ENCODE assay signal across 15 cellular contexts in genomic region chr4:53589511-53589910, GRCh38. TPM values are rescaled to one million over a fixed set of nuclear protein-coding genes. Genes with fewer than 3 reads are reported as not detected.
"Had no signal": no experiment of that assay in that cellular context is flagged by ENCODE, and none has a peak within 500 bp of the region (broad histone marks: within the 10 kb centered on the region; RNA-seq: fewer than 3 reads in every experiment).

No MANE protein-coding gene starts in this region.

- H3K27me3 ChIP-seq: brain microvascular endothelial cell, heart left ventricle, right atrium auricular region had no signal

- H3K36me3 ChIP-seq: brain microvascular endothelial cell, esophagus muscularis mucosa, heart left ventricle, right atrium auricular region had no signal

- H3K4me3 ChIP-seq: esophagus muscularis mucosa, heart left ventricle, right atrium auricular region had no signal

- H3K9me3 ChIP-seq: esophagus muscularis mucosa, heart left ventricle, right atrium auricular region had no signal

- DNase-seq: activated CD4-positive, alpha-beta T cell treated with anti-CD3 and anti-CD28 coated beads, Interleukin-2, amount 10 ng/mL, durations not matched to agents 7 days and 5 days; activated CD4-positive, CD25-positive, alpha-beta regulatory T cell; activated effector memory CD4-positive, alpha-beta T cell treated with Interleukin-2 at 50 U/mL for 16 hours; activated T-cell treated with anti-CD3 and anti-CD28 coated beads, Interleukin-2, amount 50 U/mL, for 1 hour; amygdala; brain microvascular endothelial cell; cerebellar nuclear complex; heart left ventricle; naive B cell; stimulated activated CD4-positive, alpha-beta T cell treated with anti-CD3 and anti-CD28 coated beads, Interleukin-2, amount 100 ng/mL, for 24 hours; stimulated activated naive CD4-positive, alpha-beta T cell treated with Interleukin-2 at 50 U/mL for 16 hours; T-helper 17 cell had no signal

RNA-seq across cellular contexts. Expression of gene LNX1, which starts 1.8 kb away (rescaled TPM):
- total RNA-seq: activated CD4-positive, alpha-beta T cell treated with anti-CD3 and anti-CD28 coated beads, Interleukin-2, amount 10 ng/mL, durations not matched to agents 7 days and 5 days; activated naive CD4-positive, alpha-beta T cell treated with anti-CD3 and anti-CD28 coated beads, Interleukin-2, amount 50 U/mL, for 72 hours; T-helper 17 cell had no signal
